In the genomic region with DNA sequence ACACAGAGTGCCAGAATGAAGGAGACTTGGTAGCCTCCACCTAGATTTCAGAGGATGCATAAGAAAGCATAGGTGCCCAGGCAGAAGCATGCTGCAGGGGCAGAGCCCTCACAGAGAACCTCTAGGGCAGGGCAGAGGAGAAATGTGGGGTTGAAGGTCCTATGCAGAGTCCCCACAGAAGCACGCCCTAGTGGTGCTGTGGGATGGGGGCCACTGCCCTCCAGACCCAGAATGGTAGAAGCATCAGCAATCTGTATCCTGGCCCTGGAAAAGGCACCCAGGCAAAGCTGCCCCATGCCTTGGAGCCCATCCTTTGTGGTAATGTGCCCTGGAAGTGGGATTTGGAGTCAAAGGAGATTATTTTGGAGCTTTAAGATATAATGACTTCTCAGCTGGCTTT, we compare ENCODE assay signal across 4 cellular contexts.
"Had no signal": no experiment of that assay in that cellular context is flagged by ENCODE, and none has a peak within 500 bp of the region (broad histone marks: within the 10 kb centered on the region; RNA-seq: fewer than 3 reads in every experiment).

No MANE protein-coding gene starts in this region.

- ATAC-seq: GM23338 had no signal

- H2AFZ ChIP-seq: GM23338 had no signal

- H3K4me3 ChIP-seq: GM23338 had no signal

- H3K4me2 ChIP-seq: GM23338 had no signal

- DNase-seq: H9, HCEC 1CT, KBM-7 had no signal
